1 cellular context compared by ENCODE assay signal in genomic region chr2:105522645-105523044, GRCh38.
TF ChIP-seq lines count a peak whose summit lies in the region.

No MANE protein-coding gene starts in this region.

TF ChIP-seq in HepG2, 621 proteins besides CTCF, POLR2A, EP300 and RAD21 (continued from another document):
- TF ChIP-seq, protein P1, sequence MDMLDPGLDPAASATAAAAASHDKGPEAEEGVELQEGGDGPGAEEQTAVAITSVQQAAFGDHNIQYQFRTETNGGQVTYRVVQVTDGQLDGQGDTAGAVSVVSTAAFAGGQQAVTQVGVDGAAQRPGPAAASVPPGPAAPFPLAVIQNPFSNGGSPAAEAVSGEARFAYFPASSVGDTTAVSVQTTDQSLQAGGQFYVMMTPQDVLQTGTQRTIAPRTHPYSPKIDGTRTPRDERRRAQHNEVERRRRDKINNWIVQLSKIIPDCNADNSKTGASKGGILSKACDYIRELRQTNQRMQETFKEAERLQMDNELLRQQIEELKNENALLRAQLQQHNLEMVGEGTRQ (IDR thresholded peaks at IDR 0.05; ENCODE audit: low read depth, low read length): no peak
- TF ChIP-seq, protein P1 (CRISPR knock-in tag; IDR thresholded peaks at IDR 0.05; ENCODE audit: borderline replicate concordance): no peak
- TF ChIP-seq SOX5 (CRISPR knock-in tag; IDR thresholded peaks at IDR 0.05; ENCODE audit: borderline replicate concordance): peak; percentile 83
- no peak for TF ChIP-seq KLF12 (CRISPR knock-in tag; IDR thresholded peaks at IDR 0.05; ENCODE audit: borderline replicate concordance)
- TF ChIP-seq ZNF775 (CRISPR knock-in tag; IDR thresholded peaks at IDR 0.05; ENCODE audit: borderline replicate concordance): no peak
- TF ChIP-seq REPIN1 (CRISPR knock-in tag; IDR thresholded peaks at IDR 0.05; ENCODE audit: borderline replicate concordance, low read depth): peak; percentile 55; the same call in 1 of the 2 replicates
- TF ChIP-seq RFXANK (CRISPR knock-in tag; IDR thresholded peaks at IDR 0.05): no peak
- TF ChIP-seq ZNF292 (CRISPR knock-in tag; IDR thresholded peaks at IDR 0.05; ENCODE audit: borderline replicate concordance, low read depth): peak; percentile 54; the same call in 1 of the 2 replicates
- peak; percentile 60 for TF ChIP-seq CEBPB (IDR thresholded peaks at IDR 0.05; ENCODE audit: borderline replicate concordance, low read depth, low read length)
- TF ChIP-seq, protein P2, sequence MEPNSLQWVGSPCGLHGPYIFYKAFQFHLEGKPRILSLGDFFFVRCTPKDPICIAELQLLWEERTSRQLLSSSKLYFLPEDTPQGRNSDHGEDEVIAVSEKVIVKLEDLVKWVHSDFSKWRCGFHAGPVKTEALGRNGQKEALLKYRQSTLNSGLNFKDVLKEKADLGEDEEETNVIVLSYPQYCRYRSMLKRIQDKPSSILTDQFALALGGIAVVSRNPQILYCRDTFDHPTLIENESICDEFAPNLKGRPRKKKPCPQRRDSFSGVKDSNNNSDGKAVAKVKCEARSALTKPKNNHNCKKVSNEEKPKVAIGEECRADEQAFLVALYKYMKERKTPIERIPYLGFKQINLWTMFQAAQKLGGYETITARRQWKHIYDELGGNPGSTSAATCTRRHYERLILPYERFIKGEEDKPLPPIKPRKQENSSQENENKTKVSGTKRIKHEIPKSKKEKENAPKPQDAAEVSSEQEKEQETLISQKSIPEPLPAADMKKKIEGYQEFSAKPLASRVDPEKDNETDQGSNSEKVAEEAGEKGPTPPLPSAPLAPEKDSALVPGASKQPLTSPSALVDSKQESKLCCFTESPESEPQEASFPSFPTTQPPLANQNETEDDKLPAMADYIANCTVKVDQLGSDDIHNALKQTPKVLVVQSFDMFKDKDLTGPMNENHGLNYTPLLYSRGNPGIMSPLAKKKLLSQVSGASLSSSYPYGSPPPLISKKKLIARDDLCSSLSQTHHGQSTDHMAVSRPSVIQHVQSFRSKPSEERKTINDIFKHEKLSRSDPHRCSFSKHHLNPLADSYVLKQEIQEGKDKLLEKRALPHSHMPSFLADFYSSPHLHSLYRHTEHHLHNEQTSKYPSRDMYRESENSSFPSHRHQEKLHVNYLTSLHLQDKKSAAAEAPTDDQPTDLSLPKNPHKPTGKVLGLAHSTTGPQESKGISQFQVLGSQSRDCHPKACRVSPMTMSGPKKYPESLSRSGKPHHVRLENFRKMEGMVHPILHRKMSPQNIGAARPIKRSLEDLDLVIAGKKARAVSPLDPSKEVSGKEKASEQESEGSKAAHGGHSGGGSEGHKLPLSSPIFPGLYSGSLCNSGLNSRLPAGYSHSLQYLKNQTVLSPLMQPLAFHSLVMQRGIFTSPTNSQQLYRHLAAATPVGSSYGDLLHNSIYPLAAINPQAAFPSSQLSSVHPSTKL (CRISPR knock-in tag; IDR thresholded peaks at IDR 0.05): peak; percentile 51
- TF ChIP-seq ZNF75D (CRISPR knock-in tag; IDR thresholded peaks at IDR 0.05; ENCODE audit: borderline replicate concordance): no peak
- no peak for TF ChIP-seq SMARCC2 (IDR thresholded peaks at IDR 0.05)
- TF ChIP-seq NR2F6 (IDR thresholded peaks at IDR 0.05): peak; percentile 71
- peak; percentile 40; the same call in 1 of the 2 replicates for TF ChIP-seq NR2F6 (CRISPR knock-in tag; IDR thresholded peaks at IDR 0.05)
- TF ChIP-seq NR2F2 (IDR thresholded peaks at IDR 0.05; ENCODE audit: borderline replicate concordance, low read depth): peak; percentile 44; the same call in 1 of the 2 replicates
- no peak for TF ChIP-seq FOXP1 (IDR thresholded peaks at IDR 0.05)
- TF ChIP-seq FOXP1 (CRISPR knock-in tag; IDR thresholded peaks at IDR 0.05): peak; percentile 38; the same call in 1 of the 2 replicates
- TF ChIP-seq HNF4A (CRISPR knock-in tag; IDR thresholded peaks at IDR 0.05): 0 out of 2 replicates have a peak, but pooled peaks have one; percentile 28
- TF ChIP-seq TCF7 (IDR thresholded peaks at IDR 0.05; ENCODE audit: low read depth): peak; percentile 21; the same call in 1 of the 2 replicates
- peak; percentile 19; the same call in 1 of the 2 replicates for TF ChIP-seq ZNF331 (CRISPR knock-in tag; IDR thresholded peaks at IDR 0.05)
- TF ChIP-seq RORA (CRISPR knock-in tag; IDR thresholded peaks at IDR 0.05): peak; percentile 99
- 0 out of 2 replicates have a peak, but pooled peaks have one; percentile 18 for TF ChIP-seq ISL2 (CRISPR knock-in tag; IDR thresholded peaks at IDR 0.05)
- no peak for TF ChIP-seq SOX6 (IDR thresholded peaks at IDR 0.05)
- TF ChIP-seq SOX6 (CRISPR knock-in tag; IDR thresholded peaks at IDR 0.05): peak; percentile 92
- TF ChIP-seq PAXIP1 (CRISPR knock-in tag; conservative IDR thresholded peaks at IDR 0.05): 0 out of 2 replicates have a peak, but pooled peaks have one; percentile 13
- 0 out of 2 replicates have a peak, but pooled peaks have one; percentile 19 for TF ChIP-seq FOXA3 (CRISPR knock-in tag; IDR thresholded peaks at IDR 0.05)
- TF ChIP-seq ZMYM4 (CRISPR knock-in tag; IDR thresholded peaks at IDR 0.05): 0 out of 2 replicates have a peak, but pooled peaks have one; percentile 35
- no peak for TF ChIP-seq ZMAT5 (CRISPR knock-in tag; IDR thresholded peaks at IDR 0.05; ENCODE audit: borderline replicate concordance, low read depth)
- TF ChIP-seq SALL1 (CRISPR knock-in tag; IDR thresholded peaks at IDR 0.05): peak; percentile 40; the same call in 1 of the 2 replicates
- TF ChIP-seq RXRB (CRISPR knock-in tag; IDR thresholded peaks at IDR 0.05; ENCODE audit: borderline replicate concordance): 0 out of 2 replicates have a peak, but pooled peaks have one; percentile 34
- no peak for TF ChIP-seq HINFP (CRISPR knock-in tag; IDR thresholded peaks at IDR 0.05; ENCODE audit: low read depth)
- no peak for TF ChIP-seq SIN3A (IDR thresholded peaks at IDR 0.05; ENCODE audit: borderline replicate concordance, low read depth, low read length)
- TF ChIP-seq, protein P3, sequence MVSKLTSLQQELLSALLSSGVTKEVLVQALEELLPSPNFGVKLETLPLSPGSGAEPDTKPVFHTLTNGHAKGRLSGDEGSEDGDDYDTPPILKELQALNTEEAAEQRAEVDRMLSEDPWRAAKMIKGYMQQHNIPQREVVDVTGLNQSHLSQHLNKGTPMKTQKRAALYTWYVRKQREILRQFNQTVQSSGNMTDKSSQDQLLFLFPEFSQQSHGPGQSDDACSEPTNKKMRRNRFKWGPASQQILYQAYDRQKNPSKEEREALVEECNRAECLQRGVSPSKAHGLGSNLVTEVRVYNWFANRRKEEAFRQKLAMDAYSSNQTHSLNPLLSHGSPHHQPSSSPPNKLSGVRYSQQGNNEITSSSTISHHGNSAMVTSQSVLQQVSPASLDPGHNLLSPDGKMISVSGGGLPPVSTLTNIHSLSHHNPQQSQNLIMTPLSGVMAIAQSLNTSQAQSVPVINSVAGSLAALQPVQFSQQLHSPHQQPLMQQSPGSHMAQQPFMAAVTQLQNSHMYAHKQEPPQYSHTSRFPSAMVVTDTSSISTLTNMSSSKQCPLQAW (CRISPR knock-in tag; IDR thresholded peaks at IDR 0.05): 0 out of 2 replicates have a peak, but pooled peaks have one; percentile 30
- peak; percentile 59 for TF ChIP-seq CEBPG (CRISPR knock-in tag; IDR thresholded peaks at IDR 0.05)
- TF ChIP-seq NCOA2 (CRISPR knock-in tag; IDR thresholded peaks at IDR 0.05): peak; percentile 42; the same call in 1 of the 2 replicates
- TF ChIP-seq ZBED4 (CRISPR knock-in tag; IDR thresholded peaks at IDR 0.05; ENCODE audit: borderline replicate concordance): peak; percentile 62; the same call in 1 of the 2 replicates
